ENCODE assay signal across 18 cellular contexts in genomic region chr2:237355726-237356125, GRCh38. TPM values are rescaled to one million over a fixed set of nuclear protein-coding genes. Genes with fewer than 3 reads are reported as not detected.
DNase-seq lines count a peak whose midpoint lies in the region; ATAC-seq and TF ChIP-seq lines count a peak whose summit lies in the region.
"Had no signal": no experiment of that assay in that cellular context is flagged by ENCODE, and none has a peak within 500 bp of the region (broad histone marks: within the 10 kb centered on the region; RNA-seq: fewer than 3 reads in every experiment).

No MANE protein-coding gene starts in this region.

- no peak overlapping the region for H3K9ac ChIP-seq in rectal smooth muscle tissue (ENCODE audit: low read length)
- H3K9ac ChIP-seq: BLaER1 treated with 17β-estradiol and CSF1 and Interleukin-3, amounts not matched to agents 10 nM and 100 nM; KMS-11 had no signal

- intact Hi-C loops in left ventricle myocardium inferior (cut with micrococcal nuclease) (no loop called here), esophagus muscularis mucosa (cut with DNase I) (no loop called here), uterus (cut with DNase I; ENCODE audit: low total_unique reads) (no loop called here)
- intact Hi-C loops in naive thymus-derived CD4-positive, alpha-beta T cell (cut with micrococcal nuclease) = no loop called here

- TF ChIP-seq POLR2A in esophagus muscularis mucosa (IDR thresholded peaks at IDR 0.05; ENCODE audit: low read depth) (no peak), uterus (IDR thresholded peaks at IDR 0.05) (no peak)

- CTCF ChIA-PET in naive thymus-derived CD4-positive, alpha-beta T cell (lab: Charles Lee) = no interaction called here

- peaks cover 0 to 2% (median 0%) of the 10 kb centered on the region in 7 donors for H3K4me1 Mint-ChIP-seq in naive thymus-derived CD4-positive, alpha-beta T cell
- H3K4me1 Mint-ChIP-seq: CD8-positive, alpha-beta memory T cell had no signal

- WGBS in esophagus muscularis mucosa = 98% methylated on average over 7 of the region's 7 CpGs

- H3K4me3 ChIP-seq in left ventricle myocardium inferior (no peak overlapping the region), right atrium auricular region (no peak overlapping the region), esophagus muscularis mucosa (no peak overlapping the region), rectal smooth muscle tissue (ENCODE audit: low read length) (no peak overlapping the region), uterus (no peak overlapping the region)
- no peak overlapping the region for H3K4me3 ChIP-seq in naive thymus-derived CD4-positive, alpha-beta T cell (ENCODE audit: low read length)
- H3K4me3 ChIP-seq: BLaER1 treated with 17β-estradiol and CSF1 and Interleukin-3, amounts not matched to agents 10 nM and 100 nM had no signal

- H3K36me3 ChIP-seq in left ventricle myocardium inferior (peaks cover 12% of the 10 kb centered on the region), right atrium auricular region (peaks cover 19% of the 10 kb centered on the region), esophagus muscularis mucosa (peaks cover 0 to 42% (median 26%) of the 10 kb centered on the region in 4 donors), rectal smooth muscle tissue (ENCODE audit: control insufficient read depth, insufficient read depth, low read length) (peaks cover 11% of the 10 kb centered on the region), uterus (no peaks in the 10 kb centered on the region)
- H3K36me3 ChIP-seq in naive thymus-derived CD4-positive, alpha-beta T cell (ENCODE audit: control insufficient read depth in 2 of 3, insufficient read depth in 3 of 3, low read length in 3 of 3) = peaks cover 0 to 3% (median 0%) of the 10 kb centered on the region in 3 experiments
- H3K36me3 ChIP-seq: BLaER1 treated with 17β-estradiol and CSF1 and Interleukin-3, amounts not matched to agents 10 nM and 100 nM had no signal

- H3K27ac Mint-ChIP-seq in naive thymus-derived CD4-positive, alpha-beta T cell = no peak overlapping the region
- H3K27ac Mint-ChIP-seq: CD8-positive, alpha-beta memory T cell had no signal

- H3K4me1 ChIP-seq in left ventricle myocardium inferior = peaks cover 15% of the 10 kb centered on the region
- H3K4me1 ChIP-seq in right atrium auricular region = no peaks in the 10 kb centered on the region
- H3K4me1 ChIP-seq in esophagus muscularis mucosa = peaks cover 0 to 71% (median 70%) of the 10 kb centered on the region in 4 donors
- H3K4me1 ChIP-seq in rectal smooth muscle tissue (ENCODE audit: control insufficient read depth, insufficient read depth, low read length) = peaks cover 15% of the 10 kb centered on the region
- peaks cover 0 to 5% of the 10 kb centered on the region in 2 donors for H3K4me1 ChIP-seq in uterus
- H3K4me1 ChIP-seq in naive thymus-derived CD4-positive, alpha-beta T cell (ENCODE audit: control insufficient read depth in 2 of 2, insufficient read depth in 2 of 2, low read length in 2 of 2) = no peaks in the 10 kb centered on the region

- H3K9me3 ChIP-seq in left ventricle myocardium inferior (replicated peaks) (no peaks in the 10 kb centered on the region), right atrium auricular region (no peaks in the 10 kb centered on the region), esophagus muscularis mucosa (no peaks in the 10 kb centered on the region), uterus (no peaks in the 10 kb centered on the region)
- H3K9me3 ChIP-seq in naive thymus-derived CD4-positive, alpha-beta T cell (ENCODE audit: control insufficient read depth in 2 of 3, low read length in 3 of 3) = no peaks in the 10 kb centered on the region
- H3K9me3 ChIP-seq: BLaER1 treated with 17β-estradiol and CSF1 and Interleukin-3, amounts not matched to agents 10 nM and 100 nM had no signal

- ATAC-seq in GM21723 (IDR thresholded peaks at IDR 0.05; ENCODE audit: unreplicated experiment) (no peak), GM19035 (IDR thresholded peaks at IDR 0.05; ENCODE audit: unreplicated experiment) (no peak)
- ATAC-seq in naive thymus-derived CD4-positive, alpha-beta T cell = no peak
- ATAC-seq: PC-3 had no signal

- peaks cover 0 to 4% (median 0%) of the 10 kb centered on the region in 5 donors for H3K36me3 Mint-ChIP-seq in naive thymus-derived CD4-positive, alpha-beta T cell
- H3K36me3 Mint-ChIP-seq: CD8-positive, alpha-beta memory T cell had no signal

- H3K27me3 ChIP-seq in left ventricle myocardium inferior (ENCODE audit: low read depth) = peaks cover 69% of the 10 kb centered on the region
- H3K27me3 ChIP-seq in right atrium auricular region = no peaks in the 10 kb centered on the region
- no peaks in the 10 kb centered on the region for H3K27me3 ChIP-seq in esophagus muscularis mucosa
- H3K27me3 ChIP-seq in rectal smooth muscle tissue (ENCODE audit: control insufficient read depth, insufficient read depth, low read length) = no peaks in the 10 kb centered on the region
- no peaks in the 10 kb centered on the region for H3K27me3 ChIP-seq in uterus
- no peaks in the 10 kb centered on the region for H3K27me3 ChIP-seq in naive thymus-derived CD4-positive, alpha-beta T cell (ENCODE audit: control insufficient read depth in 2 of 2, insufficient read depth in 2 of 2, low read length in 2 of 2)
- H3K27me3 ChIP-seq: BLaER1 treated with 17β-estradiol and CSF1 and Interleukin-3, amounts not matched to agents 10 nM and 100 nM had no signal

- H3K27me3 Mint-ChIP-seq in naive thymus-derived CD4-positive, alpha-beta T cell = no peaks in the 10 kb centered on the region
- H3K27me3 Mint-ChIP-seq: CD8-positive, alpha-beta memory T cell had no signal

- no peak overlapping the region for H3K4me3 Mint-ChIP-seq in naive thymus-derived CD4-positive, alpha-beta T cell
- H3K4me3 Mint-ChIP-seq: CD8-positive, alpha-beta memory T cell had no signal

- POLR2A ChIA-PET in naive thymus-derived CD4-positive, alpha-beta T cell (lab: Charles Lee) = no interaction called here

- DNase-seq in left ventricle myocardium inferior (no peak), right atrium auricular region (ENCODE audit: low spot score) (no peak), esophagus muscularis mucosa (ENCODE audit: extremely low spot score) (no peak), uterus (no peak)
- no peak for DNase-seq in naive thymus-derived CD4-positive, alpha-beta T cell
- DNase-seq: CD8-positive, alpha-beta memory T cell; H7; NCI-H1417 treated with DMSO at 0.1 percent for 48 hours; NCI-H187 treated with DMSO at 0.1 percent for 48 hours; NCI-H226; NCI-H524 treated with DMSO at 0.1 percent for 48 hours; PC-3 had no signal

- no peaks in the 10 kb centered on the region for H3K9me3 Mint-ChIP-seq in naive thymus-derived CD4-positive, alpha-beta T cell
- H3K9me3 Mint-ChIP-seq: CD8-positive, alpha-beta memory T cell had no signal

- no peak for TF ChIP-seq EP300 in esophagus muscularis mucosa (IDR thresholded peaks at IDR 0.05)

- H3K27ac ChIP-seq in left ventricle myocardium inferior (replicated peaks) = peak overlapping the region; percentile 30
- H3K27ac ChIP-seq in right atrium auricular region = peak overlapping the region in 1 of 2 donors; percentile 29
- H3K27ac ChIP-seq in esophagus muscularis mucosa (replicated peaks in 1 of 4) = peak overlapping the region; percentile 59 to 81 (median 76)
- H3K27ac ChIP-seq in rectal smooth muscle tissue (ENCODE audit: low read depth, low read length) = peak overlapping the region; percentile 61
- peak overlapping the region; percentile 69 to 83 for H3K27ac ChIP-seq in uterus
- H3K27ac ChIP-seq in naive thymus-derived CD4-positive, alpha-beta T cell (ENCODE audit: low read depth, low read length) = no peak overlapping the region
- H3K27ac ChIP-seq: BLaER1 treated with 17β-estradiol and CSF1 and Interleukin-3, amounts not matched to agents 10 nM and 100 nM; KMS-11 had no signal

- TF ChIP-seq CTCF in left ventricle myocardium inferior (IDR thresholded peaks at IDR 0.05; ENCODE audit: borderline replicate concordance) (no peak), right atrium auricular region (IDR thresholded peaks at IDR 0.05) (no peak), esophagus muscularis mucosa (IDR thresholded peaks at IDR 0.05) (no peak), uterus (IDR thresholded peaks at IDR 0.05) (no peak)

RNA-seq across cellular contexts. Expression of gene COL6A3, which starts 58.2 kb away (rescaled TPM):
- total RNA-seq in left ventricle myocardium inferior = 57.1 TPM
- 100 to 1,000 TPM in 1 of 2 donors, 10 to 100 TPM in 1; 61.6 to 103 TPM for total RNA-seq in right atrium auricular region
- total RNA-seq in esophagus muscularis mucosa = 100 to 1,000 TPM in 3 of 4 donors, 10 to 100 TPM in 1; 96.2 to 350 (median 192) TPM
- 1,000 to 10,000 TPM in 1 of 4 donors, 100 to 1,000 TPM in 3; 164 to 1,719 (median 447) TPM for total RNA-seq in uterus
- total RNA-seq in naive thymus-derived CD4-positive, alpha-beta T cell = 1 to 10 TPM; 1.6 to 3.1 (median 2.2) TPM
- polyA plus RNA-seq in naive thymus-derived CD4-positive, alpha-beta T cell = under 1 TPM; 0.02 to 0.74 TPM
- total RNA-seq: HT-29 had no signal

Comparison
In these comparisons a context has a peak if more than half of its experiments do, and no peak if none do; other contexts are left out.
1. RNA of gene COL6A3, which starts 58.2 kb away (total RNA-seq): 164 to 1,719 TPM in uterus, 96.2 to 350 TPM in esophagus muscularis mucosa, 61.6 to 103 TPM in right atrium auricular region and 57.1 TPM in left ventricle myocardium inferior (single experiment); 1.6 to 3.1 TPM in naive thymus-derived CD4-positive, alpha-beta T cell; every median in the first group is over 10 times any median in the second.